Comparison of ENCODE assay signal across 27 cellular contexts in the genomic region with DNA sequence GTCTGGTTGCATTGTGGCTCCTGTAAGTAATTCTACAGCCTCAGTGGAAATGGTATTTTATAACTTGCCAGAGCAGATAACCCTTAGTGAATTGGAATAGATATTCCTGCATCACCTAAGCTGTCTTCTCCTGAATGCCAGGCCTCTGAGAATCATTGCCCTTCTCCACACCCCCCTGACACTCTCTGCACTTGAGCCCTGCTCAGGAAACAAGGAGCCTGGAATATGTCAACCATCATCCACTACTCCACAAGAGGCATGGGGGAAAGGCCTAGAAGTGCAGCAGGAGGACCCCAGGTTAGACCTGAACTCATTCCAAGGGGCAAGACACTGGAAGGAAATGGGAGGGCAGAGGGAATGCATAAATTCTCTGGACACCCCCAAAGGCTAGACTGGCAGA.
"Had no signal": no experiment of that assay in that cellular context is flagged by ENCODE, and none has a peak within 500 bp of the region (broad histone marks: within the 10 kb centered on the region; RNA-seq: fewer than 3 reads in every experiment).

No MANE protein-coding gene starts in this region.

- H3K36me3 ChIP-seq: gastroesophageal sphincter, heart left ventricle, left lung, right lobe of liver, stomach, thoracic aorta, tibial nerve, upper lobe of left lung had no signal

- H3K27me3 ChIP-seq: heart left ventricle, hepatocyte, left lung, right lobe of liver, tibial nerve, upper lobe of left lung had no signal

- H3K27ac ChIP-seq: foreskin keratinocyte, gastroesophageal sphincter, heart left ventricle, hepatocyte, left lung, parathyroid adenoma, right lobe of liver, stomach, thoracic aorta, tibial nerve, upper lobe of left lung had no signal

- H3K4me1 ChIP-seq: foreskin keratinocyte, left lung, parathyroid adenoma, right lobe of liver, tibial nerve, upper lobe of left lung had no signal

- H3K9me3 ChIP-seq: gastroesophageal sphincter, left lung, mucosa of descending colon, right lobe of liver, stomach, thoracic aorta, upper lobe of left lung had no signal

- H2AFZ ChIP-seq: hepatocyte, parathyroid adenoma had no signal

- ATAC-seq: esophagus mucosa, foreskin keratinocyte, gastroesophageal sphincter, heart left ventricle, left cardiac atrium, left lung, right lobe of liver had no signal

- H3K9ac ChIP-seq: parathyroid adenoma had no signal

- H3K4me3 ChIP-seq: gastroesophageal sphincter, heart left ventricle, hepatocyte, left lung, mucosa of descending colon, right lobe of liver, stomach, thoracic aorta, tibial nerve, upper lobe of left lung had no signal

- H3K4me1 Mint-ChIP-seq: naive B cell; stimulated activated effector memory CD8-positive, alpha-beta T cell treated with anti-CD3 and anti-CD28 coated beads, Interleukin-12 subunit alpha, Interleukin-12 subunit beta, amount 100 ng/mL, for 72 hours had no signal

- H3K4me2 ChIP-seq: hepatocyte had no signal

- H3K9me3 Mint-ChIP-seq: natural killer cell treated with Interleukin-12 subunit alpha and Interleukin-12 subunit beta and Interleukin-15 and Interleukin-18, amount 100 ng/mL, for 72 hours; stimulated activated effector memory CD8-positive, alpha-beta T cell treated with anti-CD3 and anti-CD28 coated beads, Interleukin-12 subunit alpha, Interleukin-12 subunit beta, amount 100 ng/mL, for 72 hours had no signal

- H3K36me3 Mint-ChIP-seq: natural killer cell treated with Interleukin-12 subunit alpha and Interleukin-12 subunit beta and Interleukin-15 and Interleukin-18, amount 100 ng/mL, for 72 hours; stimulated activated effector memory CD8-positive, alpha-beta T cell treated with anti-CD3 and anti-CD28 coated beads, Interleukin-12 subunit alpha, Interleukin-12 subunit beta, amount 100 ng/mL, for 72 hours had no signal

- H3K79me2 ChIP-seq: hepatocyte, parathyroid adenoma had no signal

- DNase-seq: cortex of kidney; effector CD4-positive, alpha-beta T cell; foreskin keratinocyte; heart left ventricle; kidney; left cardiac atrium; left lung; mesenchymal stem cell; mucosa of descending colon; naive B cell; right lobe of liver; small intestine; stimulated activated CD4-positive, alpha-beta T cell treated with anti-CD3 and anti-CD28 coated beads, Interleukin-2, amount 100 ng/mL, for 24 hours; stimulated activated CD4-positive, alpha-beta T cell treated with anti-CD3 and anti-CD28 coated beads, Interleukin-4, amount 100 ng/mL, for 24 hours; stimulated activated naive CD4-positive, alpha-beta T cell treated with Interleukin-2 at 50 U/mL for 16 hours; stomach; upper lobe of left lung had no signal

- H3K4me3 Mint-ChIP-seq: mesothelial cell of epicardium; naive B cell; natural killer cell treated with Interleukin-12 subunit alpha and Interleukin-12 subunit beta and Interleukin-15 and Interleukin-18, amount 100 ng/mL, for 72 hours; neural crest cell; stimulated activated effector memory CD8-positive, alpha-beta T cell treated with anti-CD3 and anti-CD28 coated beads, Interleukin-12 subunit alpha, Interleukin-12 subunit beta, amount 100 ng/mL, for 72 hours had no signal
